In the genomic region with DNA sequence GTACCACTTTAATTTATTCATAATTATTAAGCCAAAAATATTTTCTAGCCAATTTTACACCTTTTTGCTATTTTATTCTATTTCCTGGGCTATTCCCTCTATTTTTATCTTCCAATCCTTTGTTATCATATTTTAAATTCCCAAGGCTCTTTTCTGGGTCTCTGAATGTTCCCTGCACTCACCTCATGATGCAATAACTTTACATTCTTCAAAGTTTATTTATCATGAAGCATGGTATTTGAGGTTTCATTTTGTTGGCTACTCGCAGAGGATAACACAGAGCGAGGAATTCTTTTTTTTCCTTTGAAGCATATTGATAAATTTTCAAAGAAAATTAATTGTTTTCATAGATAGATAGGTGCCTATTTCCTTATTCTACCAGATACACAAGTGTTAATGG, we compare ENCODE assay signal across 24 cellular contexts.
DNase-seq lines count a peak whose midpoint lies in the region; FAIRE-seq and TF ChIP-seq lines count a peak whose summit lies in the region.
"Had no signal": no experiment of that assay in that cellular context is flagged by ENCODE, and none has a peak within 500 bp of the region (broad histone marks: within the 10 kb centered on the region; RNA-seq: fewer than 3 reads in every experiment).

No MANE protein-coding gene starts in this region.

- peak overlapping the region; percentile 65 for H3K27ac Mint-ChIP-seq in MCF 10A (ENCODE audit: low read depth, unreplicated experiment)
- peak overlapping the region; percentile 67 for H3K27ac Mint-ChIP-seq in astrocyte (ENCODE audit: unreplicated experiment)
- no peak overlapping the region for H3K27ac Mint-ChIP-seq in activated CD4-positive, alpha-beta memory T cell treated with anti-CD3 and anti-CD28 coated beads for 36 hours
- H3K27ac Mint-ChIP-seq in CD4-positive, alpha-beta memory T cell: peak overlapping the region in 1 of 7 donors; percentile 13
- H3K27ac Mint-ChIP-seq: B cell; CD4-positive, CD25-positive, alpha-beta regulatory T cell; CD8-positive, alpha-beta memory T cell; HFFc6 had no signal

- H3K9ac ChIP-seq in mammary epithelial cell (ENCODE audit: insufficient read depth, low read length) (no peak overlapping the region), astrocyte (ENCODE audit: low read length) (no peak overlapping the region)
- H3K9ac ChIP-seq: BLaER1 had no signal

- FAIRE-seq in astrocyte (lab: Jason Lieb, UNC): no peak
- FAIRE-seq: A204.1, GM12891, GM18507, H54 had no signal

- POLR2A ChIA-PET in MCF 10A (lab: Yijun Ruan, JAX): no interaction called here
- POLR2A ChIA-PET in activated CD4-positive, alpha-beta memory T cell treated with anti-CD3 and anti-CD28 coated beads for 36 hours (lab: Charles Lee): no interaction called here
- POLR2A ChIA-PET in CD4-positive, alpha-beta memory T cell (lab: Charles Lee; ENCODE audit: partially characterized antibody): no interaction called here

- no peak for DNase-seq in MCF 10A (ENCODE audit: unreplicated experiment)
- DNase-seq in mammary epithelial cell: no peak
- DNase-seq in astrocyte (ENCODE audit: low read depth): no peak
- DNase-seq in choroid plexus epithelial cell (ENCODE audit: low read depth): peak; percentile 56
- DNase-seq in activated CD4-positive, alpha-beta memory T cell treated with anti-CD3 and anti-CD28 coated beads for 36 hours: no peak
- no peak for DNase-seq in NCI-H510A (lab: John Stamatoyannopoulos, UW)
- DNase-seq in CD4-positive, alpha-beta memory T cell: no peak
- DNase-seq: Calu3; CD4-positive, CD25-positive, alpha-beta regulatory T cell; CD8-positive, alpha-beta memory T cell; DMS53; DMS79 treated with DMSO at 0.1 percent for 48 hours; GF-D8; GOT3; HFFc6 had no signal

- H3K36me3 ChIP-seq in mammary epithelial cell (ENCODE audit: insufficient read depth, low read length) (no peaks in the 10 kb centered on the region), astrocyte (ENCODE audit: insufficient read depth, low read length) (no peaks in the 10 kb centered on the region)
- H3K36me3 ChIP-seq in CD4-positive, alpha-beta memory T cell (ENCODE audit: insufficient read depth, low read length): no peaks in the 10 kb centered on the region
- H3K36me3 ChIP-seq: BLaER1, HAP-1 had no signal

- H3K4me3 ChIP-seq in mammary epithelial cell (replicated peaks in 1 of 3; ENCODE audit: insufficient read depth in 1 of 3, low read depth in 2 of 3, low read length in 3 of 3) (no peak overlapping the region), astrocyte (ENCODE audit: insufficient read depth, low read depth, low read length) (no peak overlapping the region), choroid plexus epithelial cell (ENCODE audit: low read depth, low read length) (no peak overlapping the region)
- no peak overlapping the region for H3K4me3 ChIP-seq in CD4-positive, alpha-beta memory T cell (ENCODE audit: low read length in 2 of 2)
- H3K4me3 ChIP-seq: BLaER1, HAP-1 had no signal

- peaks cover 11% of the 10 kb centered on the region for H3K27me3 Mint-ChIP-seq in MCF 10A (ENCODE audit: insufficient read depth, unreplicated experiment)
- H3K27me3 Mint-ChIP-seq in astrocyte (ENCODE audit: low read depth, unreplicated experiment): no peaks in the 10 kb centered on the region
- no peaks in the 10 kb centered on the region for H3K27me3 Mint-ChIP-seq in activated CD4-positive, alpha-beta memory T cell treated with anti-CD3 and anti-CD28 coated beads for 36 hours
- H3K27me3 Mint-ChIP-seq in CD4-positive, alpha-beta memory T cell: no peaks in the 10 kb centered on the region
- H3K27me3 Mint-ChIP-seq: B cell; CD4-positive, CD25-positive, alpha-beta regulatory T cell; CD8-positive, alpha-beta memory T cell had no signal

- in situ Hi-C loops in mammary epithelial cell (cut with MboI; ENCODE audit: low sequenced_read_pairs in 2 of 2): no loop called here

- H3K79me2 ChIP-seq in mammary epithelial cell (ENCODE audit: insufficient read depth, low read length) (no peaks in the 10 kb centered on the region), astrocyte (ENCODE audit: insufficient read depth, low read length) (no peaks in the 10 kb centered on the region)

- H4K20me1 ChIP-seq in mammary epithelial cell (ENCODE audit: insufficient read depth, low read length) (no peaks in the 10 kb centered on the region), astrocyte (ENCODE audit: insufficient read depth, low read length) (no peaks in the 10 kb centered on the region)
- H4K20me1 ChIP-seq: BLaER1 had no signal

- 29% methylated on average over 2 of the region's 2 CpGs for WGBS in mammary epithelial cell (ENCODE audit: low coverage, missing lambda C conversion rate)

- dilution Hi-C loops in mammary epithelial cell (cut with HindIII; ENCODE audit: low sequenced_read_pairs): no loop called here

- no peak overlapping the region for H2AFZ ChIP-seq in mammary epithelial cell (ENCODE audit: low read depth, low read length)
- H2AFZ ChIP-seq in astrocyte (ENCODE audit: low read depth, low read length): no peak overlapping the region

- no peak for TF ChIP-seq CTCF in MCF 10A (IDR thresholded peaks at IDR 0.05; ENCODE audit: unreplicated experiment)
- TF ChIP-seq CTCF in mammary epithelial cell (conservative IDR thresholded peaks at IDR 0.05 in 1 of 2, IDR thresholded peaks at IDR 0.05 in 1 of 2; ENCODE audit: extremely low read depth in 1 of 2, insufficient read depth in 1 of 2, low read depth in 1 of 2, low read length in 2 of 2): no peak
- TF ChIP-seq CTCF in astrocyte (IDR thresholded peaks at IDR 0.05; ENCODE audit: insufficient read depth, low read depth, low read length): no peak
- TF ChIP-seq CTCF in choroid plexus epithelial cell (conservative IDR thresholded peaks at IDR 0.05; ENCODE audit: low read depth, low read length): no peak

- H3K36me3 Mint-ChIP-seq in MCF 10A (ENCODE audit: insufficient read depth, unreplicated experiment): no peaks in the 10 kb centered on the region
- no peaks in the 10 kb centered on the region for H3K36me3 Mint-ChIP-seq in astrocyte (ENCODE audit: low read depth, unreplicated experiment)
- no peaks in the 10 kb centered on the region for H3K36me3 Mint-ChIP-seq in activated CD4-positive, alpha-beta memory T cell treated with anti-CD3 and anti-CD28 coated beads for 36 hours
- no peaks in the 10 kb centered on the region for H3K36me3 Mint-ChIP-seq in CD4-positive, alpha-beta memory T cell
- H3K36me3 Mint-ChIP-seq: CD4-positive, CD25-positive, alpha-beta regulatory T cell had no signal

- H3K9me3 ChIP-seq in mammary epithelial cell (replicated peaks; ENCODE audit: insufficient read depth, low read length): peaks cover 17% of the 10 kb centered on the region
- no peaks in the 10 kb centered on the region for H3K9me3 ChIP-seq in astrocyte (ENCODE audit: insufficient read depth, low read depth, low read length)
- H3K9me3 ChIP-seq in CD4-positive, alpha-beta memory T cell (ENCODE audit: control insufficient read depth in 1 of 2, low read length in 2 of 2): no peaks in the 10 kb centered on the region
- H3K9me3 ChIP-seq: BLaER1, HAP-1 had no signal

- BruUV-seq in MCF 10A (replicated peaks; lab: Mats Ljungman, UMichigan) (no TSS peak), mammary epithelial cell (replicated peaks; lab: Mats Ljungman, UMichigan) (no TSS peak)

- no peaks in the 10 kb centered on the region for H3K9me3 Mint-ChIP-seq in MCF 10A (ENCODE audit: unreplicated experiment)
- H3K9me3 Mint-ChIP-seq in astrocyte (ENCODE audit: unreplicated experiment): no peaks in the 10 kb centered on the region
- H3K9me3 Mint-ChIP-seq in activated CD4-positive, alpha-beta memory T cell treated with anti-CD3 and anti-CD28 coated beads for 36 hours: peaks cover 8% of the 10 kb centered on the region
- peaks cover 0 to 9% (median 4%) of the 10 kb centered on the region in 8 donors for H3K9me3 Mint-ChIP-seq in CD4-positive, alpha-beta memory T cell

- no peak overlapping the region for H3K27ac ChIP-seq in mammary epithelial cell (ENCODE audit: insufficient read depth, low read depth, low read length)
- no peak overlapping the region for H3K27ac ChIP-seq in astrocyte (ENCODE audit: low read depth, low read length)
- no peak overlapping the region for H3K27ac ChIP-seq in CD4-positive, alpha-beta memory T cell (ENCODE audit: low read depth, low read length)
- H3K27ac ChIP-seq: 22Rv1, BLaER1, C4-2B had no signal

- H3K4me1 Mint-ChIP-seq in MCF 10A (ENCODE audit: insufficient read depth, unreplicated experiment) (peaks cover 6% of the 10 kb centered on the region), astrocyte (ENCODE audit: low read depth, unreplicated experiment) (peaks cover 3% of the 10 kb centered on the region)
- no peaks in the 10 kb centered on the region for H3K4me1 Mint-ChIP-seq in activated CD4-positive, alpha-beta memory T cell treated with anti-CD3 and anti-CD28 coated beads for 36 hours (ENCODE audit: low read depth)
- no peaks in the 10 kb centered on the region for H3K4me1 Mint-ChIP-seq in CD4-positive, alpha-beta memory T cell
- H3K4me1 Mint-ChIP-seq: B cell; CD8-positive, alpha-beta memory T cell had no signal

- H3K27me3 ChIP-seq in mammary epithelial cell (ENCODE audit: insufficient read depth, low read length) (no peaks in the 10 kb centered on the region), astrocyte (ENCODE audit: insufficient read depth, low read length) (no peaks in the 10 kb centered on the region)
- H3K27me3 ChIP-seq in CD4-positive, alpha-beta memory T cell (ENCODE audit: insufficient read depth, low read length): no peaks in the 10 kb centered on the region
- H3K27me3 ChIP-seq: BLaER1 had no signal

- H3K4me1 ChIP-seq in mammary epithelial cell (ENCODE audit: insufficient read depth, low read length): no peaks in the 10 kb centered on the region
- H3K4me1 ChIP-seq in astrocyte (ENCODE audit: insufficient read depth, low read length): no peaks in the 10 kb centered on the region
- H3K4me1 ChIP-seq in CD4-positive, alpha-beta memory T cell (ENCODE audit: insufficient read depth, low read length): no peaks in the 10 kb centered on the region
- H3K4me1 ChIP-seq: BLaER1, HAP-1 had no signal

- CTCF ChIA-PET in MCF 10A (lab: Yijun Ruan, JAX) (no interaction called here), mammary epithelial cell (lab: Charles Lee; ENCODE audit: low non-redundant PET) (no interaction called here)
- CTCF ChIA-PET in activated CD4-positive, alpha-beta memory T cell treated with anti-CD3 and anti-CD28 coated beads for 36 hours (lab: Charles Lee): no interaction called here
- CTCF ChIA-PET in CD4-positive, alpha-beta memory T cell (lab: Charles Lee; ENCODE audit: partially characterized antibody): no interaction called here

- intact Hi-C loops in MCF 10A (cut with micrococcal nuclease): no loop called here
- intact Hi-C loops in mammary epithelial cell (cut with micrococcal nuclease): no loop called here
- intact Hi-C loops in activated CD4-positive, alpha-beta memory T cell treated with anti-CD3 and anti-CD28 coated beads for 36 hours (cut with micrococcal nuclease): no loop called here
- intact Hi-C loops in CD4-positive, alpha-beta memory T cell (cut with micrococcal nuclease): no loop called here

- H3K4me3 Mint-ChIP-seq in MCF 10A (ENCODE audit: unreplicated experiment) (no peak overlapping the region), astrocyte (ENCODE audit: unreplicated experiment) (no peak overlapping the region)
- no peak overlapping the region for H3K4me3 Mint-ChIP-seq in activated CD4-positive, alpha-beta memory T cell treated with anti-CD3 and anti-CD28 coated beads for 36 hours
- no peak overlapping the region for H3K4me3 Mint-ChIP-seq in CD4-positive, alpha-beta memory T cell
- H3K4me3 Mint-ChIP-seq: B cell; CD4-positive, CD25-positive, alpha-beta regulatory T cell; CD8-positive, alpha-beta memory T cell; HFFc6 had no signal

- H3K4me2 ChIP-seq in mammary epithelial cell (ENCODE audit: insufficient read depth, low read depth, low read length) (no peak overlapping the region), astrocyte (ENCODE audit: low read length) (no peak overlapping the region)
- H3K4me2 ChIP-seq: BLaER1 had no signal
